In genomic region chr17:48001187-48001586, GRCh38 we compare ENCODE assay signal across 18 cellular contexts. TPM values are rescaled to one million over a fixed set of nuclear protein-coding genes. Genes with fewer than 3 reads are reported as not detected.
A peak's percentile ranks its signal among the peaks of the same experiment; 100 is the strongest.
DNase-seq lines count a peak whose midpoint lies in the region; ATAC-seq and TF ChIP-seq lines count a peak whose summit lies in the region.
"Had no signal": no experiment of that assay in that cellular context is flagged by ENCODE, and none has a peak within 500 bp of the region (broad histone marks: within the 10 kb centered on the region; RNA-seq: fewer than 3 reads in every experiment).

No MANE protein-coding gene starts in this region.

- no peaks in the 10 kb centered on the region for H3K9me2 ChIP-seq in GM23248 (ENCODE audit: insufficient read depth)

- H3K4me1 Mint-ChIP-seq in endodermal cell = peaks cover 41% of the 10 kb centered on the region
- H3K4me1 Mint-ChIP-seq: stimulated activated effector memory CD8-positive, alpha-beta T cell treated with anti-CD3 and anti-CD28 coated beads, Interleukin-12 subunit alpha, Interleukin-12 subunit beta, amount 100 ng/mL, for 72 hours had no signal

- ATAC-seq in HG03439 (IDR thresholded peaks at IDR 0.05; ENCODE audit: unreplicated experiment) (no peak), GM18858 (IDR thresholded peaks at IDR 0.05; ENCODE audit: unreplicated experiment) (no peak)
- ATAC-seq: gastrocnemius medialis; GM23338; stimulated activated effector memory CD8-positive, alpha-beta T cell treated with anti-CD3 and anti-CD28 coated beads, Interleukin-12 subunit alpha, Interleukin-12 subunit beta, amount 100 ng/mL, for 72 hours had no signal

- H3K36me3 ChIP-seq in GM23248 (ENCODE audit: low read depth) = no peaks in the 10 kb centered on the region
- no peaks in the 10 kb centered on the region for H3K36me3 ChIP-seq in SJCRH30
- H3K36me3 ChIP-seq in endodermal cell (ENCODE audit: control insufficient read depth, insufficient read depth, low read length) = no peaks in the 10 kb centered on the region
- H3K36me3 ChIP-seq: gastrocnemius medialis had no signal

- in situ Hi-C loops in GM23248 (cut with MboI) = no loop called here

- H3K9ac ChIP-seq in GM23248 (no peak overlapping the region), endodermal cell (ENCODE audit: extremely low read depth, low read length, poor library complexity, severe bottlenecking) (no peak overlapping the region)

- DNase-seq in GM23248 (peak; percentile 54), SJCRH30 (no peak), endodermal cell (no peak), pons (ENCODE audit: low spot score) (peak; percentile 55), coronary artery (ENCODE audit: low spot score) (no peak), dedifferentiated amniotic fluid mesenchymal stem cell (ENCODE audit: extremely low spot score) (no peak)
- DNase-seq: activated naive CD8-positive, alpha-beta T cell treated with anti-CD3 and anti-CD28 coated beads, Interleukin-2, amount 10 ng/mL, durations not matched to agents 7 days and 5 days; COR-L47; gastrocnemius medialis; NCI-H1417 treated with DMSO at 0.1 percent for 48 hours; NCI-H748 treated with DMSO at 0.1 percent for 48 hours; stimulated activated CD4-positive, alpha-beta T cell treated with anti-CD3 and anti-CD28 coated beads, Interleukin-15, amount 100 ng/mL, for 24 hours had no signal

- no peaks in the 10 kb centered on the region for H3K36me3 Mint-ChIP-seq in endodermal cell (ENCODE audit: low read depth)
- H3K36me3 Mint-ChIP-seq: activated naive CD8-positive, alpha-beta T cell treated with anti-CD3 and anti-CD28 coated beads, Interleukin-2, amount 10 ng/mL, durations not matched to agents 7 days and 5 days; stimulated activated effector memory CD8-positive, alpha-beta T cell treated with anti-CD3 and anti-CD28 coated beads, Interleukin-12 subunit alpha, Interleukin-12 subunit beta, amount 100 ng/mL, for 72 hours had no signal

- H4K20me1 ChIP-seq in GM23248 (ENCODE audit: insufficient read depth) = no peaks in the 10 kb centered on the region

- no peaks in the 10 kb centered on the region for H3K27me3 Mint-ChIP-seq in endodermal cell (ENCODE audit: insufficient read depth)

- no peaks in the 10 kb centered on the region for H3K79me2 ChIP-seq in GM23248 (ENCODE audit: insufficient read depth)

- no peak overlapping the region for H3K27ac Mint-ChIP-seq in endodermal cell
- H3K27ac Mint-ChIP-seq: activated naive CD8-positive, alpha-beta T cell treated with anti-CD3 and anti-CD28 coated beads, Interleukin-2, amount 10 ng/mL, durations not matched to agents 7 days and 5 days; GM23338; stimulated activated effector memory CD8-positive, alpha-beta T cell treated with anti-CD3 and anti-CD28 coated beads, Interleukin-12 subunit alpha, Interleukin-12 subunit beta, amount 100 ng/mL, for 72 hours had no signal

- H3K27me3 ChIP-seq in GM23248 (replicated peaks; ENCODE audit: insufficient read depth) (no peaks in the 10 kb centered on the region), SJCRH30 (no peaks in the 10 kb centered on the region), endodermal cell (ENCODE audit: control insufficient read depth, insufficient read depth, low read length, poor library complexity, severe bottlenecking) (no peaks in the 10 kb centered on the region)

- no peak overlapping the region for H3K4me2 ChIP-seq in GM23248 (ENCODE audit: unreplicated experiment)
- H3K4me2 ChIP-seq: GM23338 had no signal

- H3K4me3 ChIP-seq in GM23248 = no peak overlapping the region
- H3K4me3 ChIP-seq in SJCRH30 = no peak overlapping the region
- no peak overlapping the region for H3K4me3 ChIP-seq in endodermal cell (ENCODE audit: low read length)
- H3K4me3 ChIP-seq in coronary artery = no peak overlapping the region
- H3K4me3 ChIP-seq: gastrocnemius medialis, GM23338 had no signal

- H3K9me3 Mint-ChIP-seq in endodermal cell = no peaks in the 10 kb centered on the region
- H3K9me3 Mint-ChIP-seq: activated naive CD8-positive, alpha-beta T cell treated with anti-CD3 and anti-CD28 coated beads, Interleukin-2, amount 10 ng/mL, durations not matched to agents 7 days and 5 days; GM23338; stimulated activated effector memory CD8-positive, alpha-beta T cell treated with anti-CD3 and anti-CD28 coated beads, Interleukin-12 subunit alpha, Interleukin-12 subunit beta, amount 100 ng/mL, for 72 hours had no signal

- peak overlapping the region; percentile 97; the same call in 1 of the 2 replicates for H2AFZ ChIP-seq in GM23248
- H2AFZ ChIP-seq: GM23338 had no signal

- WGBS in GM23248 (ENCODE audit: low coverage in 1 of 2, low lambda C conversion rate in 2 of 2, missing lambda C conversion rate in 2 of 2), 2 experiments = 100% methylated on average over 1 of the region's 1 CpG
- WGBS in endodermal cell (ENCODE audit: insufficient coverage in 1 of 2, insufficient read length in 1 of 2), 2 experiments = 86 to 95% methylated on average over 1 of the region's 1 CpG

- no peaks in the 10 kb centered on the region for H3K9me3 ChIP-seq in GM23248 (ENCODE audit: low read depth)
- H3K9me3 ChIP-seq in SJCRH30 (replicated peaks) = no peaks in the 10 kb centered on the region
- H3K9me3 ChIP-seq in endodermal cell (ENCODE audit: control insufficient read depth, low read length) = no peaks in the 10 kb centered on the region
- H3K9me3 ChIP-seq: gastrocnemius medialis had no signal

- H3K27ac ChIP-seq in GM23248 (peak overlapping the region; percentile 96; the same call in 1 of the 2 replicates), SJCRH30 (peak overlapping the region; percentile 98; the same call in 1 of the 2 replicates), endodermal cell (ENCODE audit: low read depth, low read length) (peak overlapping the region; percentile 96), coronary artery (peak overlapping the region in 1 of 2 donors; percentile 83)
- H3K27ac ChIP-seq: gastrocnemius medialis had no signal

- H3K4me3 Mint-ChIP-seq in endodermal cell = no peak overlapping the region
- H3K4me3 Mint-ChIP-seq: activated naive CD8-positive, alpha-beta T cell treated with anti-CD3 and anti-CD28 coated beads, Interleukin-2, amount 10 ng/mL, durations not matched to agents 7 days and 5 days; GM23338; stimulated activated effector memory CD8-positive, alpha-beta T cell treated with anti-CD3 and anti-CD28 coated beads, Interleukin-12 subunit alpha, Interleukin-12 subunit beta, amount 100 ng/mL, for 72 hours had no signal

- TF ChIP-seq CTCF in endodermal cell (conservative IDR thresholded peaks at IDR 0.05) (no peak), coronary artery (IDR thresholded peaks at IDR 0.05) (no peak)

- H3K4me1 ChIP-seq in GM23248 (ENCODE audit: insufficient read depth) = peaks cover 45% of the 10 kb centered on the region
- peaks cover 59% of the 10 kb centered on the region for H3K4me1 ChIP-seq in SJCRH30
- H3K4me1 ChIP-seq in endodermal cell (ENCODE audit: control insufficient read depth, insufficient read depth, low read length) = peaks cover 12% of the 10 kb centered on the region

- peaks cover 19% of the 10 kb centered on the region for H3F3A ChIP-seq in GM23248 (ENCODE audit: insufficient read depth)

RNA-seq across cellular contexts. Expression of gene CDK5RAP3, which starts 30.3 kb away (rescaled TPM):
- 61.7 and 80.8 TPM in 2 replicates for total RNA-seq in GM23248 (2014; rRNA removed; shearing (Covaris generic))
- polyA plus RNA-seq in GM23248 (2016; fragmentation: Nextera tagmentation; extraction: Ambion mirVana) = 81.6 and 92.2 TPM in 2 replicates
- total RNA-seq in SJCRH30 (2014; rRNA removed; shearing (Covaris generic)) = 47.0 and 64.2 TPM in 2 replicates
- 100 to 1,000 TPM; 171 to 198 TPM for total RNA-seq in endodermal cell
- 245 TPM for polyA plus RNA-seq in endodermal cell (2013, experiment 1 of 2)
- polyA plus RNA-seq in endodermal cell (2013, experiment 2 of 2) = 217 TPM

RNA-seq across cellular contexts. Expression of gene COPZ2, which starts 36.4 kb away (rescaled TPM):
- 148 and 179 TPM in 2 replicates for total RNA-seq in GM23248 (2014; rRNA removed; shearing (Covaris generic))
- polyA plus RNA-seq in GM23248 (2016; fragmentation: Nextera tagmentation; extraction: Ambion mirVana) = 399 and 401 TPM in 2 replicates
- total RNA-seq in SJCRH30 (2014; rRNA removed; shearing (Covaris generic)) = 0.32 TPM in 1 of 2 replicates, not detected in the other
- not detected for total RNA-seq in endodermal cell
- polyA plus RNA-seq in endodermal cell (2013, experiment 1 of 2) = 9.0 TPM
- polyA plus RNA-seq in endodermal cell (2013, experiment 2 of 2) = 1.4 TPM
- total RNA-seq: GM23338 had no signal
- polyA plus RNA-seq: GM23338 had no signal

RNA-seq across cellular contexts. Expression of gene PRR15L, which starts 43.5 kb away (rescaled TPM):
- not detected in 2 replicates for total RNA-seq in GM23248 (2014; rRNA removed; shearing (Covaris generic))
- 0.16 TPM in 1 of 2 replicates, not detected in the other for polyA plus RNA-seq in GM23248 (2016; fragmentation: Nextera tagmentation; extraction: Ambion mirVana)
- not detected in 2 replicates for total RNA-seq in SJCRH30 (2014; rRNA removed; shearing (Covaris generic))
- total RNA-seq in endodermal cell = under 1 TPM; 0.57 to 0.60 TPM
- polyA plus RNA-seq in endodermal cell (2013, experiment 1 of 2) = not detected
- not detected for polyA plus RNA-seq in endodermal cell (2013, experiment 2 of 2)
- total RNA-seq: activated CD8-positive, alpha-beta memory T cell treated with anti-CD3 and anti-CD28 coated beads for 36 hours; activated naive CD8-positive, alpha-beta T cell treated with anti-CD3 and anti-CD28 coated beads, Interleukin-2, amount 10 ng/mL, durations not matched to agents 7 days and 5 days; GM23338; OCI-LY7 had no signal

RNA-seq across cellular contexts. Expression of gene NFE2L1, which starts 47.0 kb away (rescaled TPM):
- total RNA-seq in GM23248 (2014; rRNA removed; shearing (Covaris generic)) = 65.6 and 66.4 TPM in 2 replicates
- polyA plus RNA-seq in GM23248 (2016; fragmentation: Nextera tagmentation; extraction: Ambion mirVana) = 28.0 and 31.4 TPM in 2 replicates
- 75.1 and 78.1 TPM in 2 replicates for total RNA-seq in SJCRH30 (2014; rRNA removed; shearing (Covaris generic))
- total RNA-seq in endodermal cell = 100 to 1,000 TPM; 122 to 135 TPM
- 123 TPM for polyA plus RNA-seq in endodermal cell (2013, experiment 1 of 2)
- polyA plus RNA-seq in endodermal cell (2013, experiment 2 of 2) = 113 TPM

RNA-seq across cellular contexts. Expression of gene PNPO, which starts 59.8 kb away (rescaled TPM):
- 44.7 and 53.7 TPM in 2 replicates for total RNA-seq in GM23248 (2014; rRNA removed; shearing (Covaris generic))
- polyA plus RNA-seq in GM23248 (2016; fragmentation: Nextera tagmentation; extraction: Ambion mirVana) = 20.0 and 22.7 TPM in 2 replicates
- 9.7 and 10.4 TPM in 2 replicates for total RNA-seq in SJCRH30 (2014; rRNA removed; shearing (Covaris generic))
- 10 to 100 TPM in 1 of 2 donors, 1 to 10 TPM in 1; 8.5 to 10.4 TPM for total RNA-seq in endodermal cell
- polyA plus RNA-seq in endodermal cell (2013, experiment 1 of 2) = 7.9 TPM
- 7.4 TPM for polyA plus RNA-seq in endodermal cell (2013, experiment 2 of 2)

Comparison
In these comparisons a context has a peak if more than half of its experiments do, and no peak if none do; other contexts are left out.
1. DNase-seq: peak in GM23248 (single experiment) and pons (single experiment); none in SJCRH30 (0 of 2), endodermal cell (single experiment), coronary artery (single experiment) and dedifferentiated amniotic fluid mesenchymal stem cell (single experiment).
2. RNA of gene COPZ2, which starts 36.4 kb away (total RNA-seq): 148 to 179 TPM in GM23248; 0.32 TPM in SJCRH30 and not detected in endodermal cell; every median in the first group is over 100 times any median in the second.